ENCODE assay signal across 1 cellular context in genomic region chr4:154344686-154345085, GRCh38.
TF ChIP-seq lines count a peak whose summit lies in the region.

No MANE protein-coding gene starts in this region.

TF ChIP-seq in HepG2, 621 proteins besides CTCF, POLR2A, EP300 and RAD21 (continued from another document):
- TF ChIP-seq GRHL1 (CRISPR knock-in tag; conservative IDR thresholded peaks at IDR 0.05) = no peak
- TF ChIP-seq KDM4B (CRISPR knock-in tag; IDR thresholded peaks at IDR 0.05) = no peak
- TF ChIP-seq TARDBP (CRISPR knock-in tag; IDR thresholded peaks at IDR 0.05) = no peak
- TF ChIP-seq ZNF672 (CRISPR knock-in tag; IDR thresholded peaks at IDR 0.05) = no peak
- TF ChIP-seq HIVEP1 (CRISPR knock-in tag; IDR thresholded peaks at IDR 0.05) = no peak
- TF ChIP-seq HOXA7 (CRISPR knock-in tag; IDR thresholded peaks at IDR 0.05) = no peak
- no peak for TF ChIP-seq IKZF5 (CRISPR knock-in tag; IDR thresholded peaks at IDR 0.05)
- TF ChIP-seq KDM3A (CRISPR knock-in tag; IDR thresholded peaks at IDR 0.05; ENCODE audit: low read depth) = no peak
- TF ChIP-seq ZNF598 (CRISPR knock-in tag; IDR thresholded peaks at IDR 0.05; ENCODE audit: borderline replicate concordance) = no peak
- TF ChIP-seq CREBL2 (CRISPR knock-in tag; IDR thresholded peaks at IDR 0.05; ENCODE audit: borderline replicate concordance) = no peak
